In genomic region chr10:102960158-102960557, GRCh38 we compare ENCODE assay signal across 24 cellular contexts. TPM values are rescaled to one million over a fixed set of nuclear protein-coding genes. Genes with fewer than 3 reads are reported as not detected.
DNase-seq lines count a peak whose midpoint lies in the region; ATAC-seq, FAIRE-seq and TF ChIP-seq lines count a peak whose summit lies in the region.
"Had no signal": no experiment of that assay in that cellular context is flagged by ENCODE, and none has a peak within 500 bp of the region (broad histone marks: within the 10 kb centered on the region; RNA-seq: fewer than 3 reads in every experiment).

No MANE protein-coding gene starts in this region.

- no peak overlapping the region for H3K27ac ChIP-seq in HepG2 (ENCODE audit: extremely low read length, insufficient read depth, low read length)
- no peak overlapping the region for H3K27ac ChIP-seq in right lobe of liver
- no peak overlapping the region for H3K27ac ChIP-seq in K562 (ENCODE audit: extremely low read depth, low read depth, low read length)
- H3K27ac ChIP-seq in kidney (ENCODE audit: low read depth in 2 of 2, low read length in 2 of 2) = no peak overlapping the region
- H3K27ac ChIP-seq: 22Rv1; A549; BLaER1 treated with 17β-estradiol and CSF1 and Interleukin-3, amounts not matched to agents 10 nM and 100 nM; C4-2B had no signal

- in situ Hi-C loops in HepG2 (cut with HindIII; ENCODE audit: extremely low pct_ligation_motif_present, low pct_unique_long_range_greater_than_20kb) = no loop called here
- in situ Hi-C loops in K562 (cut with MboI) = no loop called here

- no peak overlapping the region for H2AFZ ChIP-seq in HepG2 (ENCODE audit: low read length)
- no peak overlapping the region for H2AFZ ChIP-seq in K562 (ENCODE audit: low read depth, low read length)

- 95% methylated on average over 5 of the region's 5 CpGs for WGBS in HepG2 (ENCODE audit: low lambda C conversion rate)
- WGBS in right lobe of liver (ENCODE audit: insufficient coverage, low coverage, low lambda C conversion rate, missing lambda C conversion rate) = 67% methylated on average over 5 of the region's 5 CpGs
- WGBS in K562 (ENCODE audit: insufficient coverage, low coverage, missing lambda C conversion rate) = 96% methylated on average over 5 of the region's 5 CpGs

- H3K9me3 ChIP-seq in HepG2 (ENCODE audit: low read length) (no peaks in the 10 kb centered on the region), right lobe of liver (no peaks in the 10 kb centered on the region), K562 (replicated peaks; ENCODE audit: control insufficient read depth, insufficient read depth, low read depth, low read length) (no peaks in the 10 kb centered on the region), kidney (ENCODE audit: control insufficient read depth in 1 of 2, low read length in 2 of 2) (no peaks in the 10 kb centered on the region)
- H3K9me3 ChIP-seq: A549, Caco-2 had no signal

- DNase-seq in HepG2 (ENCODE audit: low spot score) (no peak), right lobe of liver (no peak), K562 (ENCODE audit: extremely low read depth in 1 of 4, low spot score in 3 of 4) (no peak), kidney (no peak), epidermal melanocyte (ENCODE audit: insufficient read length, low spot score) (no peak), NCI-H146 treated with DMSO at 0.1 percent for 48 hours (lab: John Stamatoyannopoulos, UW; ENCODE audit: unreplicated experiment) (no peak)
- DNase-seq: AML-193; Caco-2; Calu3; CD4-positive, alpha-beta T cell; CD8-positive, alpha-beta T cell; DMS79 treated with DMSO at 0.1 percent for 48 hours had no signal

- TF ChIP-seq CTCF in HepG2 (CRISPR knock-in tag; IDR thresholded peaks at IDR 0.05) = no peak
- no peak for TF ChIP-seq CTCF in right lobe of liver (IDR thresholded peaks at IDR 0.05)
- TF ChIP-seq CTCF in K562 (IDR thresholded peaks at IDR 0.05 in 2 of 3, conservative IDR thresholded peaks at IDR 0.05 in 1 of 3; ENCODE audit: insufficient read depth in 2 of 3, low read depth in 1 of 3, low read length in 3 of 3) = no peak
- no peak for TF ChIP-seq CTCF in kidney (IDR thresholded peaks at IDR 0.05; ENCODE audit: borderline replicate concordance, extremely low read depth, insufficient read depth)

- H3K4me3 ChIP-seq in HepG2 (replicated peaks in 1 of 3; ENCODE audit: insufficient read depth in 1 of 3, low read depth in 2 of 3, low read length in 3 of 3) (no peak overlapping the region), right lobe of liver (no peak overlapping the region), K562 (no peak overlapping the region), kidney (ENCODE audit: low read length in 2 of 2) (no peak overlapping the region)
- H3K4me3 ChIP-seq: A549; BLaER1 treated with 17β-estradiol and CSF1 and Interleukin-3, amounts not matched to agents 10 nM and 100 nM; GM12878 had no signal

- BruUV-seq in HepG2 (replicated peaks; lab: Mats Ljungman, UMichigan) = no TSS peak
- BruUV-seq in K562 (replicated peaks; lab: Mats Ljungman, UMichigan) = no TSS peak

- no peak for TF ChIP-seq POLR2A in HepG2 (IDR thresholded peaks at IDR 0.05; ENCODE audit: insufficient read depth in 1 of 2, low read depth in 2 of 2, low read length in 2 of 2)
- no peak for TF ChIP-seq POLR2A in right lobe of liver (IDR thresholded peaks at IDR 0.05)
- TF ChIP-seq POLR2A in K562 (conservative IDR thresholded peaks at IDR 0.05) = no peak

- no peak overlapping the region for H3K9ac ChIP-seq in HepG2 (ENCODE audit: insufficient read depth, low read depth, low read length)
- no peak overlapping the region for H3K9ac ChIP-seq in K562 (ENCODE audit: insufficient read depth in 1 of 2, low read depth in 2 of 2, low read length in 2 of 2)
- H3K9ac ChIP-seq in kidney (ENCODE audit: low read length in 2 of 2) = no peak overlapping the region
- H3K9ac ChIP-seq: BLaER1 treated with 17β-estradiol and CSF1 and Interleukin-3, amounts not matched to agents 10 nM and 100 nM had no signal

- H3K27me3 ChIP-seq in HepG2 (ENCODE audit: control insufficient read depth in 1 of 2, insufficient read depth in 2 of 2, low read length in 2 of 2) (no peaks in the 10 kb centered on the region), right lobe of liver (no peaks in the 10 kb centered on the region), K562 (ENCODE audit: control insufficient read depth in 2 of 2, insufficient read depth in 2 of 2, low read length in 2 of 2) (no peaks in the 10 kb centered on the region)
- H3K27me3 ChIP-seq: BLaER1 treated with 17β-estradiol and CSF1 and Interleukin-3, amounts not matched to agents 10 nM and 100 nM had no signal

- H3K4me2 ChIP-seq in HepG2 (ENCODE audit: low read depth, low read length) = no peak overlapping the region
- H3K4me2 ChIP-seq in K562 (ENCODE audit: insufficient read depth, low read length) = no peak overlapping the region
- H3K4me2 ChIP-seq: A549; BLaER1 treated with 17β-estradiol and CSF1 and Interleukin-3, amounts not matched to agents 10 nM and 100 nM had no signal

- CTCF ChIA-PET in HepG2 (lab: Yijun Ruan, JAX; ENCODE audit: low intra/inter-chr PET ratio, low total read pairs) (no interaction called here), K562 (lab: Yijun Ruan, JAX; ENCODE audit: low intra/inter-chr PET ratio) (no interaction called here)

- H3K36me3 ChIP-seq in HepG2 (replicated peaks in 1 of 2; ENCODE audit: control insufficient read depth in 1 of 2, insufficient read depth in 2 of 2, low read length in 2 of 2) = no peaks in the 10 kb centered on the region
- H3K36me3 ChIP-seq in right lobe of liver = no peaks in the 10 kb centered on the region
- H3K36me3 ChIP-seq in K562 (ENCODE audit: control insufficient read depth, insufficient read depth, low read length) = no peaks in the 10 kb centered on the region
- no peaks in the 10 kb centered on the region for H3K36me3 ChIP-seq in kidney (ENCODE audit: control insufficient read depth in 1 of 2, insufficient read depth in 2 of 2, low read length in 2 of 2)
- H3K36me3 ChIP-seq: BLaER1 treated with 17β-estradiol and CSF1 and Interleukin-3, amounts not matched to agents 10 nM and 100 nM had no signal

- H4K20me1 ChIP-seq in HepG2 (ENCODE audit: insufficient read depth, low read length) (peaks cover 4% of the 10 kb centered on the region; the same call in 1 of the 2 replicates), K562 (replicated peaks; ENCODE audit: control insufficient read depth, insufficient read depth, low read length) (no peaks in the 10 kb centered on the region)
- H4K20me1 ChIP-seq: BLaER1 treated with 17β-estradiol and CSF1 and Interleukin-3, amounts not matched to agents 10 nM and 100 nM had no signal

- ATAC-seq in HepG2 = no peak
- no peak for ATAC-seq in right lobe of liver
- ATAC-seq in K562 = no peak
- no peak for ATAC-seq in GM18861 (IDR thresholded peaks at IDR 0.05; ENCODE audit: unreplicated experiment)
- ATAC-seq: A549; CD8-positive, alpha-beta T cell; GM12878 had no signal

- TF ChIP-seq RAD21 in HepG2 (CRISPR knock-in tag; IDR thresholded peaks at IDR 0.05) (no peak), K562 (CRISPR knock-in tag; conservative IDR thresholded peaks at IDR 0.05 in 1 of 2, IDR thresholded peaks at IDR 0.05 in 1 of 2) (no peak)

- FAIRE-seq in HepG2 (lab: Jason Lieb, UNC) (no peak), K562 (lab: Jason Lieb, UNC) (no peak), endometrium (lab: Jason Lieb, UNC) (peak; percentile 8), kidney (lab: Jason Lieb, UNC) (peak; percentile 13)
- FAIRE-seq: A549, D721Med, G401.6, GM12878, GM12892, GM18507, GM19239 had no signal

- peaks cover 9% of the 10 kb centered on the region for H3K79me2 ChIP-seq in HepG2 (ENCODE audit: insufficient read depth, low read length)
- no peaks in the 10 kb centered on the region for H3K79me2 ChIP-seq in K562 (ENCODE audit: control insufficient read depth, insufficient read depth, low read length)

- TF ChIP-seq EP300 in HepG2 (IDR thresholded peaks at IDR 0.05; ENCODE audit: low read depth in 2 of 2, low read length in 2 of 2) = no peak
- no peak for TF ChIP-seq EP300 in HepG2 (CRISPR knock-in tag; IDR thresholded peaks at IDR 0.05; ENCODE audit: borderline replicate concordance)
- no peak for TF ChIP-seq EP300 in K562 (IDR thresholded peaks at IDR 0.05; ENCODE audit: low read length)

- H3K9me1 ChIP-seq in K562 (ENCODE audit: control insufficient read depth, insufficient read depth, low read length) = no peaks in the 10 kb centered on the region

- POLR2A ChIA-PET in HepG2 (lab: Yijun Ruan, JAX) = no interaction called here
- POLR2A ChIA-PET in K562 (lab: Yijun Ruan, JAX) = interaction anchor here (0.7 kb wide), 1 partner anchor 334 kb away, joined by 3 read pairs; no protein-coding TSS in a partner anchor

- H3K4me1 ChIP-seq in HepG2 (ENCODE audit: insufficient read depth, low read length) (peaks cover 48% of the 10 kb centered on the region), right lobe of liver (peaks cover 0 to 12% (median 0%) of the 10 kb centered on the region in 4 donors), K562 (replicated peaks in 1 of 2; ENCODE audit: control insufficient read depth in 2 of 2, insufficient read depth in 2 of 2, low read length in 2 of 2) (peaks cover 0 to 16% of the 10 kb centered on the region in 2 experiments; a peak in 2 of 5 replicates), kidney (ENCODE audit: control insufficient read depth in 1 of 2, insufficient read depth in 1 of 2, low read depth in 1 of 2, low read length in 2 of 2) (peaks cover 2 to 5% of the 10 kb centered on the region in 2 donors)
- H3K4me1 ChIP-seq: BLaER1 treated with 17β-estradiol and CSF1 and Interleukin-3, amounts not matched to agents 10 nM and 100 nM had no signal

- intact Hi-C loops in HepG2 (cut with micrococcal nuclease; ENCODE audit: unreplicated experiment) (no loop called here), right lobe of liver (cut with DNase I) (no loop called here), K562 (cut with micrococcal nuclease) (loop anchor here (5.0 kb wide), 1 partner anchor 43 kb away; the partner anchor contains the start of gene CNNM2), kidney (cut with DNase I) (no loop called here)

RNA-seq across cellular contexts. Expression of gene CNNM2, which starts 42.1 kb away (rescaled TPM):
- total RNA-seq in HepG2 (2016; rRNA removed; fragmentation: Illumina TruSeq; extraction: Trizol) (3.4 and 9.0 TPM in 2 replicates), right lobe of liver (1 to 10 TPM; 5.2 to 7.6 (median 6.5) TPM), K562 (2014; rRNA removed) (4.0 and 5.9 TPM in 2 replicates), K562 (2014; rRNA removed; fragmentation: Illumina TruSeq; extraction: Trizol) (1.2 and 1.4 TPM in 2 replicates), K562 (2015; rRNA removed; fragmentation: Illumina TruSeq; extraction: Trizol) (1.2 and 1.5 TPM in 2 replicates), K562 (2021) (5.0 and 5.7 TPM in 2 replicates), kidney (10.9 TPM)
- total RNA-seq in HepG2 (2016; cell fraction: cytosol; rRNA removed; fragmentation: Illumina TruSeq; extraction: Trizol; ENCODE audit: low read depth) = 1.8 and 2.3 TPM in 2 replicates
- total RNA-seq in HepG2 (2016; cell fraction: insoluble cytoplasmic fraction; rRNA removed; fragmentation: Illumina TruSeq; extraction: Trizol) = 3.0 and 9.2 TPM in 2 replicates
- total RNA-seq in HepG2 (2016; cell fraction: membrane; rRNA removed; fragmentation: Illumina TruSeq; extraction: Trizol) = 4.6 and 5.3 TPM in 2 replicates
- 13.9 and 15.9 TPM in 2 replicates for total RNA-seq in HepG2 (2016; cell fraction: nucleus; rRNA removed; fragmentation: Illumina TruSeq; extraction: Trizol)
- polyA plus RNA-seq in HepG2 (2011; rRNA removed) (7.1 and 9.2 TPM in 2 replicates), K562 (2011; rRNA removed) (1.3 and 1.7 TPM in 2 replicates), K562 (2014; fragmentation: Illumina TruSeq; extraction: Trizol) (2.1 and 2.7 TPM in 2 replicates), K562 (2014; fragmentation: Nextera tagmentation; extraction: Ambion mirVana) (under 1 TPM; 0.21 to 0.23 TPM), K562 (2014; rRNA removed) (0.93 and 2.2 TPM in 2 replicates), kidney (ENCODE audit: insufficient read depth, low read depth, low replicate concordance) (11.8 TPM)
- polyA plus RNA-seq in HepG2 (2011; cell fraction: cytosol; rRNA removed) = 5.6 and 7.4 TPM in 2 replicates
- polyA plus RNA-seq in HepG2 (2011; cell fraction: nucleus; rRNA removed) = 13.5 and 15.9 TPM in 2 replicates
- polyA plus RNA-seq in HepG2 (2012) = 11.1 and 11.8 TPM in 2 replicates
- polyA plus RNA-seq in HepG2 (2016; cell fraction: cytosol; fragmentation: Illumina TruSeq; extraction: Trizol; ENCODE audit: low read depth) = 1.2 TPM in 2 replicates
- polyA plus RNA-seq in HepG2 (2016; cell fraction: insoluble cytoplasmic fraction; fragmentation: Illumina TruSeq; extraction: Trizol; ENCODE audit: low read depth) = 4.0 and 4.9 TPM in 2 replicates
- polyA plus RNA-seq in HepG2 (2016; cell fraction: membrane; fragmentation: Illumina TruSeq; extraction: Trizol; ENCODE audit: low read depth) = 2.7 and 2.8 TPM in 2 replicates
- 12.3 and 12.4 TPM in 2 replicates for polyA plus RNA-seq in HepG2 (2016; cell fraction: nucleus; fragmentation: Illumina TruSeq; extraction: Trizol; ENCODE audit: insufficient read depth, low read depth)
- 27.8 and 28.3 TPM in 2 replicates for polyA minus RNA-seq in HepG2 (2011; rRNA and poly(A)+ RNA removed; ENCODE audit: low replicate concordance)
- 8.1 and 9.1 TPM in 2 replicates for polyA minus RNA-seq in HepG2 (2011; cell fraction: cytosol; rRNA and poly(A)+ RNA removed)
- 17.9 and 20.6 TPM in 2 replicates for polyA minus RNA-seq in HepG2 (2011; cell fraction: nucleus; rRNA and poly(A)+ RNA removed)
- 12.8 and 21.8 TPM in 2 replicates for total RNA-seq in K562 (2011; cell fraction: chromatin; rRNA removed; ENCODE audit: low replicate concordance)
- 8.7 and 9.2 TPM in 2 replicates for total RNA-seq in K562 (2011; cell fraction: nucleolus; rRNA removed)
- total RNA-seq in K562 (2011; cell fraction: nucleoplasm; rRNA removed) = 8.9 and 12.8 TPM in 2 replicates
- 1.2 and 2.0 TPM in 2 replicates for polyA plus RNA-seq in K562 (2011; cell fraction: cytosol; rRNA removed)
- polyA plus RNA-seq in K562 (2011; cell fraction: nucleus; rRNA removed) = 2.6 and 5.1 TPM in 2 replicates
- polyA plus RNA-seq in K562 (2012) = 4.0 and 4.6 TPM in 2 replicates
- polyA minus RNA-seq in K562 (2011; rRNA and poly(A)+ RNA removed) = 2.2 and 2.8 TPM in 2 replicates
- 1.9 and 2.9 TPM in 2 replicates for polyA minus RNA-seq in K562 (2011; cell fraction: cytosol; rRNA and poly(A)+ RNA removed)
- 2.6 and 4.9 TPM in 2 replicates for polyA minus RNA-seq in K562 (2011; cell fraction: nucleus; rRNA and poly(A)+ RNA removed)

Comparison
In these comparisons a context has a peak if more than half of its experiments do, and no peak if none do; other contexts are left out.
1. Of the 241 proteins assayed by ChIP-seq in both HepG2 and K562: peak only in HepG2: none; only in K562: none; in both: CEBPB; in neither: 240.